ENCODE assay signal across 8 cellular contexts in genomic region chr1:205568469-205569361, GRCh38.
DNase-seq lines count a peak whose midpoint lies in the region; ATAC-seq and TF ChIP-seq lines count a peak whose summit lies in the region.

No MANE protein-coding gene starts in this region.

- no peaks in the 10 kb centered on the region for H3K4me1 Mint-ChIP-seq in central memory CD8-positive, alpha-beta T cell
- H3K4me1 Mint-ChIP-seq in memory B cell = peaks cover 3% of the 10 kb centered on the region

- peak in 1 of 5 experiments; percentile 6 for TF ChIP-seq CTCF in tibial nerve (IDR thresholded peaks at IDR 0.05)

- peak; percentile 62 for DNase-seq in activated CD8-positive, alpha-beta memory T cell treated with anti-CD3 and anti-CD28 coated beads for 24 hours
- no peak for DNase-seq in activated CD8-positive, alpha-beta memory T cell treated with anti-CD3 and anti-CD28 coated beads, Interleukin-2, amount 50 U/mL, for 4 hours
- DNase-seq in central memory CD8-positive, alpha-beta T cell (ENCODE audit: low spot score in 2 of 2) = no peak
- DNase-seq in memory B cell (ENCODE audit: low spot score in 2 of 2) (peak in 1 of 2 donors; percentile 32), tibial nerve (ENCODE audit: low spot score in 2 of 2) (no peak), NCI-H1105 treated with DMSO at 0.1 percent for 48 hours (lab: John Stamatoyannopoulos, UW) (no peak), kidney glomerular epithelial cell (lab: John Stamatoyannopoulos, UW) (no peak)

- H3K27ac Mint-ChIP-seq in central memory CD8-positive, alpha-beta T cell (ENCODE audit: low read depth) = no peak overlapping the region
- no peak overlapping the region for H3K27ac Mint-ChIP-seq in memory B cell

- H3K4me1 ChIP-seq in tibial nerve = peaks cover 0 to 17% (median 0%) of the 10 kb centered on the region in 4 donors

- H3K36me3 Mint-ChIP-seq in central memory CD8-positive, alpha-beta T cell (ENCODE audit: insufficient read depth) = no peaks in the 10 kb centered on the region
- no peaks in the 10 kb centered on the region for H3K36me3 Mint-ChIP-seq in memory B cell

- no peaks in the 10 kb centered on the region for H3K9me3 ChIP-seq in tibial nerve

- peak overlapping the region; percentile 59 for H3K4me3 Mint-ChIP-seq in central memory CD8-positive, alpha-beta T cell
- peak overlapping the region; percentile 77 for H3K4me3 Mint-ChIP-seq in memory B cell

- H3K27ac ChIP-seq in tibial nerve = no peak overlapping the region

- H3K27me3 ChIP-seq in tibial nerve = peaks cover 0 to 72% of the 10 kb centered on the region in 2 donors

- ATAC-seq in central memory CD8-positive, alpha-beta T cell (replicated peaks; ENCODE audit: extremely low read depth, poor library complexity, severe bottlenecking) = no peak
- peak; percentile 72 for ATAC-seq in memory B cell (ENCODE audit: low read depth)
- no peak for ATAC-seq in GM21528 (IDR thresholded peaks at IDR 0.05; ENCODE audit: low FRiP score, unreplicated experiment)

- no peaks in the 10 kb centered on the region for H3K36me3 ChIP-seq in tibial nerve

- no peaks in the 10 kb centered on the region for H3K9me3 Mint-ChIP-seq in central memory CD8-positive, alpha-beta T cell
- no peaks in the 10 kb centered on the region for H3K9me3 Mint-ChIP-seq in memory B cell

- H3K4me3 ChIP-seq in tibial nerve = peak overlapping the region in 3 of 4 donors; percentile 11 to 47 (median 27)

- TF ChIP-seq POLR2A in tibial nerve (IDR thresholded peaks at IDR 0.05) = no peak

- no peak for TF ChIP-seq EP300 in tibial nerve (IDR thresholded peaks at IDR 0.05)

- WGBS in tibial nerve, 2 donors = 1 to 5% methylated on average over 14 to 46 of the region's 90 CpGs

- H3K27me3 Mint-ChIP-seq in central memory CD8-positive, alpha-beta T cell = peaks cover 96% of the 10 kb centered on the region
- peaks cover 18% of the 10 kb centered on the region for H3K27me3 Mint-ChIP-seq in memory B cell
